Comparison of ENCODE assay signal across 18 cellular contexts in genomic region chr5:104247260-104247659, GRCh38.
"Had no signal": no experiment of that assay in that cellular context is flagged by ENCODE, and none has a peak within 500 bp of the region (broad histone marks: within the 10 kb centered on the region; RNA-seq: fewer than 3 reads in every experiment).

No MANE protein-coding gene starts in this region.

- ATAC-seq: activated CD8-positive, alpha-beta T cell treated with anti-CD3 and anti-CD28 coated beads, Interleukin-2, amount 10 ng/mL, durations not matched to agents 7 days and 5 days; activated T-cell treated with anti-CD3 and anti-CD28 coated beads, Interleukin-2, amount 50 U/mL, for 72 hours; body of pancreas; sciatic nerve; stimulated activated naive CD8-positive, alpha-beta T cell treated with anti-CD3 and anti-CD28 coated beads, Interleukin-15, Interleukin-2, amounts not matched to agents 100 U/mL and 50 U/mL, for 24 hours; T-cell; upper lobe of right lung had no signal

- H3K4me3 ChIP-seq: body of pancreas, coronary artery, upper lobe of right lung had no signal

- DNase-seq: activated CD4-positive, alpha-beta T cell treated with anti-CD3 and anti-CD28 coated beads for 48 hours; activated CD8-positive, alpha-beta memory T cell treated with anti-CD3 and anti-CD28 coated beads, Interleukin-2, amount 50 U/mL, for 4 hours; activated CD8-positive, alpha-beta T cell treated with anti-CD3 and anti-CD28 coated beads, Interleukin-2, amount 10 ng/mL, durations not matched to agents 7 days and 5 days; activated gamma-delta T cell; activated naive CD8-positive, alpha-beta T cell treated with anti-CD3 and anti-CD28 coated beads for 36 hours; activated T-cell treated with anti-CD3 and anti-CD28 coated beads, Interleukin-2, amount 50 U/mL, for 72 hours; amygdala; body of pancreas; central memory CD4-positive, alpha-beta T cell; foreskin fibroblast; glutamatergic neuron; nephron progenitor cell; stimulated activated naive CD8-positive, alpha-beta T cell treated with anti-CD3 and anti-CD28 coated beads, Interleukin-15, Interleukin-2, amounts not matched to agents 100 U/mL and 50 U/mL, for 24 hours; T-cell; T1000; upper lobe of right lung had no signal

- H3K9me3 ChIP-seq: body of pancreas, upper lobe of right lung had no signal

- H3K27ac ChIP-seq: body of pancreas, coronary artery, upper lobe of right lung had no signal

- H3K36me3 ChIP-seq: upper lobe of right lung had no signal

- H3K4me1 ChIP-seq: body of pancreas, upper lobe of right lung had no signal

- H3K27me3 ChIP-seq: body of pancreas, upper lobe of right lung had no signal
